In the genomic region with DNA sequence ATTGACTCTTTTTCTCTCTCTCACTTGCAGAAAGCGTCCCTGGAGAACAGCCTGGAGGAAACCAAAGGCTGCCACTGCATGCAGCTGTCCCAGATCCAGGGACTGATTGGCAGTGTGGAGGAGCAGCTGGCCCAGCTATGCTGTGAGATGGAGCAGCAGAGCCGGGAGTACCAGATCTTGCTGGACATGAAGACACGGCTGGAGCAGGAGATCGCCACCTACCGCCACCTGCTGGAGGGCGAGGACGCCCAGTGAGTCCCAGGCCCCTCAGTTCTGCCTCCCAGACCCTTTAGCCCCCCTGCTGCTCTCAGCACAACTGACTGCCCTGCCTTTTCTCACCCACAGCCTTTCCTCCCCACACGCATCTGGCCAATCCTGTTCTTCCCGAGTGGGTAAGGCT, we compare ENCODE assay signal across 9 cellular contexts. TPM values are rescaled to one million over a fixed set of nuclear protein-coding genes. Genes with fewer than 3 reads are reported as not detected.
DNase-seq lines count a peak whose midpoint lies in the region; ATAC-seq and TF ChIP-seq lines count a peak whose summit lies in the region.
"Not testable (repeated sequence)": the region's sequence is repeated elsewhere in the genome, so short reads cannot be mapped to it uniquely, and the experiment has no call there.
"Had no signal": no experiment of that assay in that cellular context is flagged by ENCODE, and none has a peak within 500 bp of the region (broad histone marks: within the 10 kb centered on the region; RNA-seq: fewer than 3 reads in every experiment).

No MANE protein-coding gene starts in this region.

- not testable (repeated sequence) for TF ChIP-seq EP300 in SK-N-SH (IDR thresholded peaks at IDR 0.05; ENCODE audit: borderline replicate concordance in 1 of 2, low read depth in 1 of 2, low read length in 1 of 2)

- H3K36me3 Mint-ChIP-seq in CD8-positive, alpha-beta memory T cell; naive thymus-derived CD8-positive, alpha-beta T cell: not testable (repeated sequence)

- not testable (repeated sequence) for H3K4me1 Mint-ChIP-seq in CD8-positive, alpha-beta memory T cell; naive thymus-derived CD8-positive, alpha-beta T cell

- not testable (repeated sequence) for H3K4me3 Mint-ChIP-seq in CD8-positive, alpha-beta memory T cell; naive thymus-derived CD8-positive, alpha-beta T cell

- H4K20me1 ChIP-seq in SK-N-SH (ENCODE audit: insufficient read depth) = not testable (repeated sequence)

- TF ChIP-seq RAD21 in SK-N-SH (IDR thresholded peaks at IDR 0.05; ENCODE audit: low read length) = 0 out of 2 replicates have a peak, but pooled peaks have one; percentile 18

- not testable (repeated sequence) for H3K27ac Mint-ChIP-seq in CD8-positive, alpha-beta memory T cell; naive thymus-derived CD8-positive, alpha-beta T cell

- not testable (repeated sequence) for H3K9me3 ChIP-seq in CD8-positive, alpha-beta memory T cell (ENCODE audit: low read length); SK-N-SH

- DNase-seq in CD8-positive, alpha-beta memory T cell = peak in 3 of 5 donors; percentile 11 to 54 (median 17)
- DNase-seq in SK-N-SH; fibroblast of villous mesenchyme (ENCODE audit: low read depth): not testable (repeated sequence)
- DNase-seq in activated CD8-positive, alpha-beta memory T cell treated with anti-CD3 and anti-CD28 coated beads for 24 hours = peak; percentile 84
- peak; percentile 45 for DNase-seq in activated naive CD4-positive, alpha-beta T cell treated with anti-CD3 and anti-CD28 coated beads, Interleukin-2, amount 50 U/mL, for 16 hours
- DNase-seq in naive thymus-derived CD8-positive, alpha-beta T cell = peak in 9 of 10 donors; percentile 9 to 66 (median 35)
- peak; percentile 19 for DNase-seq in stimulated activated CD4-positive, alpha-beta T cell treated with anti-CD3 and anti-CD28 coated beads, Interleukin-2, amount 100 ng/mL, for 4 hours (ENCODE audit: low read depth)
- peak; percentile 47 for DNase-seq in stimulated activated naive CD8-positive, alpha-beta T cell treated with anti-CD3 and anti-CD28 coated beads, Interleukin-15, Interleukin-2, amounts not matched to agents 100 U/mL and 50 U/mL, for 24 hours

- H3K27ac ChIP-seq in CD8-positive, alpha-beta memory T cell (ENCODE audit: low read depth, low read length); SK-N-SH (ENCODE audit: low read depth in 2 of 2, low read length in 1 of 2): not testable (repeated sequence)

- WGBS in SK-N-SH (ENCODE audit: low lambda C conversion rate) = no CpG with 5 or more reads among the region's 9 CpGs

- TF ChIP-seq CTCF in SK-N-SH (IDR thresholded peaks at IDR 0.05) = not testable (repeated sequence)
- TF ChIP-seq CTCF in fibroblast of villous mesenchyme (IDR thresholded peaks at IDR 0.05; ENCODE audit: insufficient read depth, low read depth, low read length) = peak; percentile 10

- H3K4me3 ChIP-seq in CD8-positive, alpha-beta memory T cell (ENCODE audit: low read length); SK-N-SH (ENCODE audit: low read depth in 2 of 2, low read length in 1 of 2); fibroblast of villous mesenchyme (ENCODE audit: low read depth, low read length): not testable (repeated sequence)

- peak in 1 of 2 donors; percentile 44 for ATAC-seq in naive thymus-derived CD8-positive, alpha-beta T cell
- not testable (repeated sequence) for ATAC-seq in stimulated activated naive CD8-positive, alpha-beta T cell treated with anti-CD3 and anti-CD28 coated beads, Interleukin-15, Interleukin-2, amounts not matched to agents 100 U/mL and 50 U/mL, for 24 hours

- not testable (repeated sequence) for H3K4me1 ChIP-seq in CD8-positive, alpha-beta memory T cell (ENCODE audit: insufficient read depth, low read length); SK-N-SH (ENCODE audit: control insufficient read depth in 1 of 2, insufficient read depth in 2 of 2, low read depth in 1 of 2, low read length in 1 of 2)

- H3K27me3 Mint-ChIP-seq in CD8-positive, alpha-beta memory T cell; naive thymus-derived CD8-positive, alpha-beta T cell: not testable (repeated sequence)

- H3K36me3 ChIP-seq in CD8-positive, alpha-beta memory T cell (ENCODE audit: insufficient read depth, low read length); SK-N-SH (replicated peaks in 1 of 2; ENCODE audit: control insufficient read depth in 1 of 2, insufficient read depth in 2 of 2, low read length in 1 of 2): not testable (repeated sequence)

- not testable (repeated sequence) for H3K9me3 Mint-ChIP-seq in CD8-positive, alpha-beta memory T cell; naive thymus-derived CD8-positive, alpha-beta T cell

- not testable (repeated sequence) for H3K9ac ChIP-seq in SK-N-SH

- H3K4me2 ChIP-seq in SK-N-SH = not testable (repeated sequence)

- H2AFZ ChIP-seq in SK-N-SH (ENCODE audit: low read depth) = not testable (repeated sequence)

- H3K79me2 ChIP-seq in SK-N-SH (ENCODE audit: insufficient read depth) = not testable (repeated sequence)

- not testable (repeated sequence) for H3K9me2 ChIP-seq in SK-N-SH

- POLR2A ChIA-PET in CD8-positive, alpha-beta memory T cell (lab: Charles Lee); SK-N-SH (lab: Yijun Ruan, JAX); naive thymus-derived CD8-positive, alpha-beta T cell (lab: Charles Lee): not testable (repeated sequence)

- CTCF ChIA-PET in CD8-positive, alpha-beta memory T cell (lab: Charles Lee); SK-N-SH (lab: Yijun Ruan, JAX): not testable (repeated sequence)

- H3K27me3 ChIP-seq in CD8-positive, alpha-beta memory T cell (ENCODE audit: insufficient read depth, low read length, poor library complexity, severe bottlenecking); SK-N-SH (ENCODE audit: insufficient read depth): not testable (repeated sequence)

- H3F3A ChIP-seq in SK-N-SH (replicated peaks; ENCODE audit: insufficient read depth) = not testable (repeated sequence)

RNA-seq across cellular contexts. Expression of a gene that starts 34.5 kb away (rescaled TPM):
- total RNA-seq in CD8-positive, alpha-beta memory T cell = not detected
- not detected for polyA plus RNA-seq in CD8-positive, alpha-beta memory T cell
- polyA plus RNA-seq in SK-N-SH (2012; rRNA removed) = not detected in 2 replicates
- polyA plus RNA-seq in SK-N-SH (2012; cell fraction: cytosol; rRNA removed) = not detected in 2 replicates
- not detected in 2 replicates for polyA plus RNA-seq in SK-N-SH (2012; cell fraction: nucleus; rRNA removed)
- not detected in 2 replicates for total RNA-seq in fibroblast of villous mesenchyme
- not detected for total RNA-seq in naive thymus-derived CD8-positive, alpha-beta T cell
- polyA plus RNA-seq in naive thymus-derived CD8-positive, alpha-beta T cell = not detected
- total RNA-seq: osteoblast had no signal
